Comparison of ENCODE assay signal across 8 cellular contexts in genomic region chr21:46459024-46459355, GRCh38. TPM values are rescaled to one million over a fixed set of nuclear protein-coding genes. Genes with fewer than 3 reads are reported as not detected.
DNase-seq lines count a peak whose midpoint lies in the region; ATAC-seq lines count a peak whose summit lies in the region.

No MANE protein-coding gene starts in this region.

- H3K27ac Mint-ChIP-seq in CD4-positive, CD25-positive, alpha-beta regulatory T cell: peak overlapping the region in 1 of 3 donors; percentile 80

- H3K4me1 ChIP-seq in CD4-positive, CD25-positive, alpha-beta regulatory T cell (ENCODE audit: control insufficient read depth, insufficient read depth, low read length, poor library complexity, severe bottlenecking): peaks cover 35% of the 10 kb centered on the region
- peaks cover 2% of the 10 kb centered on the region for H3K4me1 ChIP-seq in NT2/D1 (ENCODE audit: insufficient read depth, insufficient read length)
- H3K4me1 ChIP-seq in endocrine pancreas (ENCODE audit: control insufficient read depth, insufficient read depth, low read length): peaks cover 4% of the 10 kb centered on the region
- peaks cover 29% of the 10 kb centered on the region for H3K4me1 ChIP-seq in neuron (ENCODE audit: insufficient read depth, low read length)

- ATAC-seq in CD4-positive, CD25-positive, alpha-beta regulatory T cell (ENCODE audit: low read depth in 2 of 2): no peak
- ATAC-seq in GM19023 (IDR thresholded peaks at IDR 0.05; ENCODE audit: unreplicated experiment): no peak

- no peaks in the 10 kb centered on the region for H3K36me3 Mint-ChIP-seq in CD4-positive, CD25-positive, alpha-beta regulatory T cell

- no peaks in the 10 kb centered on the region for H3K9me3 ChIP-seq in CD4-positive, CD25-positive, alpha-beta regulatory T cell (ENCODE audit: control insufficient read depth in 2 of 2, low read length in 2 of 2)
- H3K9me3 ChIP-seq in NT2/D1 (ENCODE audit: insufficient read depth, low read length) (no peaks in the 10 kb centered on the region), endocrine pancreas (ENCODE audit: control insufficient read depth, low read length) (no peaks in the 10 kb centered on the region), neuron (ENCODE audit: low read length) (no peaks in the 10 kb centered on the region)

- H3K4me3 Mint-ChIP-seq in CD4-positive, CD25-positive, alpha-beta regulatory T cell: peak overlapping the region; percentile 85 to 97 (median 88)

- DNase-seq in CD4-positive, CD25-positive, alpha-beta regulatory T cell: no peak
- DNase-seq in NT2/D1 (ENCODE audit: low read depth, low spot score) (no peak), NCI-H1930 (lab: John Stamatoyannopoulos, UW) (no peak), dermis blood vessel endothelial cell (no peak), SHP77 treated with DMSO at 0.1 percent for 48 hours (lab: John Stamatoyannopoulos, UW) (no peak)

- H3K27me3 Mint-ChIP-seq in CD4-positive, CD25-positive, alpha-beta regulatory T cell: no peaks in the 10 kb centered on the region

- no peaks in the 10 kb centered on the region for H3K27me3 ChIP-seq in CD4-positive, CD25-positive, alpha-beta regulatory T cell (ENCODE audit: control insufficient read depth, insufficient read depth, low read length)
- H3K27me3 ChIP-seq in NT2/D1 (ENCODE audit: insufficient read depth, insufficient read length) (no peaks in the 10 kb centered on the region), endocrine pancreas (ENCODE audit: control insufficient read depth, insufficient read depth, low read length) (no peaks in the 10 kb centered on the region), neuron (ENCODE audit: insufficient read depth, low read length) (no peaks in the 10 kb centered on the region)

- H3K4me3 ChIP-seq in CD4-positive, CD25-positive, alpha-beta regulatory T cell (ENCODE audit: low read depth, low read length): no peak overlapping the region
- H3K4me3 ChIP-seq in NT2/D1 (ENCODE audit: insufficient read length, low read depth) (peak overlapping the region; percentile 90), endocrine pancreas (ENCODE audit: control insufficient read depth, insufficient read depth, low read length) (no peak overlapping the region), neuron (ENCODE audit: low read length) (peak overlapping the region; percentile 94)

- peak overlapping the region; percentile 75 for H3K27ac ChIP-seq in CD4-positive, CD25-positive, alpha-beta regulatory T cell (ENCODE audit: insufficient read depth, low read length, poor library complexity, severe bottlenecking)

- H2AFZ ChIP-seq in neuron (ENCODE audit: low read depth, low read length): no peak overlapping the region

- peaks cover 17 to 64% (median 43%) of the 10 kb centered on the region in 4 donors for H3K4me1 Mint-ChIP-seq in CD4-positive, CD25-positive, alpha-beta regulatory T cell

- peaks cover 20% of the 10 kb centered on the region for H3K36me3 ChIP-seq in CD4-positive, CD25-positive, alpha-beta regulatory T cell (ENCODE audit: control insufficient read depth, insufficient read depth, low read length)
- peaks cover 43% of the 10 kb centered on the region for H3K36me3 ChIP-seq in NT2/D1 (ENCODE audit: insufficient read depth, insufficient read length, low read length)
- H3K36me3 ChIP-seq in endocrine pancreas (ENCODE audit: control insufficient read depth, insufficient read depth, low read length): no peaks in the 10 kb centered on the region
- peaks cover 14% of the 10 kb centered on the region for H3K36me3 ChIP-seq in neuron (ENCODE audit: insufficient read depth, low read length)

- H3K9ac ChIP-seq in NT2/D1 (ENCODE audit: insufficient read length, low read depth) (peak overlapping the region; percentile 92), endocrine pancreas (ENCODE audit: control insufficient read depth, insufficient read depth, low read length) (peak overlapping the region; percentile 79)

- H3K9me3 Mint-ChIP-seq in CD4-positive, CD25-positive, alpha-beta regulatory T cell: no peaks in the 10 kb centered on the region

RNA-seq across cellular contexts. Expression of gene DIP2A, which starts 0.3 kb away (rescaled TPM):
- total RNA-seq in CD4-positive, CD25-positive, alpha-beta regulatory T cell: 125 TPM
- 10 to 100 TPM; 12.6 to 24.8 (median 16.6) TPM for polyA plus RNA-seq in CD4-positive, CD25-positive, alpha-beta regulatory T cell
- 43.6 and 49.5 TPM in 2 replicates for total RNA-seq in dermis blood vessel endothelial cell

Comparison
In these comparisons a context has a peak if more than half of its experiments do, and no peak if none do; other contexts are left out.
1. H3K4me3 ChIP-seq: peak in NT2/D1 (single experiment) and neuron (single experiment); none in CD4-positive, CD25-positive, alpha-beta regulatory T cell (single experiment) and endocrine pancreas (single experiment).